ENCODE assay signal across 9 cellular contexts in genomic region chr11:67113231-67113721, GRCh38. TPM values are rescaled to one million over a fixed set of nuclear protein-coding genes. Genes with fewer than 3 reads are reported as not detected.
DNase-seq lines count a peak whose midpoint lies in the region; ATAC-seq and TF ChIP-seq lines count a peak whose summit lies in the region.
"Had no signal": no experiment of that assay in that cellular context is flagged by ENCODE, and none has a peak within 500 bp of the region (broad histone marks: within the 10 kb centered on the region; RNA-seq: fewer than 3 reads in every experiment).

No MANE protein-coding gene starts in this region.

- H3K4me1 Mint-ChIP-seq in T-cell (peaks cover 17 to 20% (median 18%) of the 10 kb centered on the region in 3 donors), CD14-positive monocyte (peaks cover 30% of the 10 kb centered on the region)
- H3K4me1 Mint-ChIP-seq in stimulated activated naive CD8-positive, alpha-beta T cell treated with anti-CD3 and anti-CD28 coated beads, Interleukin-15, amount 100 ng/mL, for 72 hours = peaks cover 21% of the 10 kb centered on the region

- TF ChIP-seq CTCF in CD14-positive monocyte (IDR thresholded peaks at IDR 0.05) = no peak

- H3K27ac Mint-ChIP-seq in T-cell (peak overlapping the region; percentile 79 to 80), CD14-positive monocyte (peak overlapping the region in 2 of 7 donors; percentile 71 to 73)
- peak overlapping the region; percentile 56 to 64 for H3K27ac Mint-ChIP-seq in stimulated activated naive CD8-positive, alpha-beta T cell treated with anti-CD3 and anti-CD28 coated beads, Interleukin-15, amount 100 ng/mL, for 72 hours
- H3K27ac Mint-ChIP-seq: T-helper 1 cell treated with Interleukin-12 subunit alpha and Interleukin-12 subunit beta and Interleukin-4 antibody, amounts not matched to agents 30 μg/mL and 1 μg/mL, for 36 hours had no signal

- H3K36me3 Mint-ChIP-seq in T-cell (no peaks in the 10 kb centered on the region), CD14-positive monocyte (no peaks in the 10 kb centered on the region)

- CTCF ChIA-PET in T-cell (lab: Charles Lee) = interaction anchor here in 1 of 2 donors (0.7 to 1.3 kb wide), 2 partner anchors 8 to 276 kb away, joined by 3 read pairs; no protein-coding TSS in a partner anchor

- no peaks in the 10 kb centered on the region for H3K9me3 Mint-ChIP-seq in T-cell
- no peaks in the 10 kb centered on the region for H3K9me3 Mint-ChIP-seq in stimulated activated naive CD8-positive, alpha-beta T cell treated with anti-CD3 and anti-CD28 coated beads, Interleukin-15, amount 100 ng/mL, for 72 hours
- no peaks in the 10 kb centered on the region for H3K9me3 Mint-ChIP-seq in CD14-positive monocyte
- H3K9me3 Mint-ChIP-seq: T-helper 1 cell treated with Interleukin-12 subunit alpha and Interleukin-12 subunit beta and Interleukin-4 antibody, amounts not matched to agents 30 μg/mL and 1 μg/mL, for 36 hours had no signal

- DNase-seq in activated gamma-delta T cell treated with Interleukin-2 at 50 U/mL for 16 hours = peak; percentile 43
- no peak for DNase-seq in activated gamma-delta T cell (lab: John Stamatoyannopoulos, UW)
- DNase-seq in T-cell = peak in 20 of 34 experiments; percentile 4 to 37 (median 18)
- peak in 1 of 2 donors; percentile 8 for DNase-seq in stimulated activated naive CD8-positive, alpha-beta T cell treated with anti-CD3 and anti-CD28 coated beads, Interleukin-15, amount 100 ng/mL, for 72 hours
- DNase-seq in hypothalamus (lab: John Stamatoyannopoulos, UW) = no peak
- DNase-seq in cortex of kidney (lab: John Stamatoyannopoulos, UW) = no peak
- DNase-seq in CD14-positive monocyte (ENCODE audit: low spot score) = no peak

- ATAC-seq in HG03045 (IDR thresholded peaks at IDR 0.05; ENCODE audit: unreplicated experiment) (peak; percentile 51), T-cell (replicated peaks in 1 of 4) (peak; percentile 24 to 63 (median 33))
- ATAC-seq in stimulated activated naive CD8-positive, alpha-beta T cell treated with anti-CD3 and anti-CD28 coated beads, Interleukin-15, amount 100 ng/mL, for 72 hours = peak; percentile 30

- POLR2A ChIA-PET in T-cell (lab: Charles Lee) = interaction anchor here in 1 of 2 donors (0.5 to 0.9 kb wide), 4 partner anchors 17 to 202 kb away, joined by 3 to 5 read pairs (median 4); no protein-coding TSS in a partner anchor

- H3K4me3 Mint-ChIP-seq in T-cell = peak overlapping the region in 1 of 3 donors; percentile 49
- peak overlapping the region; percentile 29 to 68 for H3K4me3 Mint-ChIP-seq in stimulated activated naive CD8-positive, alpha-beta T cell treated with anti-CD3 and anti-CD28 coated beads, Interleukin-15, amount 100 ng/mL, for 72 hours
- no peak overlapping the region for H3K4me3 Mint-ChIP-seq in CD14-positive monocyte
- H3K4me3 Mint-ChIP-seq: T-helper 1 cell treated with Interleukin-12 subunit alpha and Interleukin-12 subunit beta and Interleukin-4 antibody, amounts not matched to agents 30 μg/mL and 1 μg/mL, for 36 hours had no signal

- H3K27me3 Mint-ChIP-seq in T-cell (no peaks in the 10 kb centered on the region), CD14-positive monocyte (ENCODE audit: low read depth in 3 of 3) (peaks cover 0 to 6% (median 5%) of the 10 kb centered on the region in 3 donors)
- H3K27me3 Mint-ChIP-seq in stimulated activated naive CD8-positive, alpha-beta T cell treated with anti-CD3 and anti-CD28 coated beads, Interleukin-15, amount 100 ng/mL, for 72 hours = no peaks in the 10 kb centered on the region

- intact Hi-C loops in CD14-positive monocyte (cut with micrococcal nuclease) = no loop called here

RNA-seq across cellular contexts. Expression of gene KDM2A, which starts 5.8 kb away (rescaled TPM):
- 100 to 1,000 TPM; 157 to 333 (median 178) TPM for total RNA-seq in T-cell
- 1 to 10 TPM; 2.6 to 3.9 TPM for polyA plus RNA-seq in CD14-positive monocyte

RNA-seq across cellular contexts. Expression of gene RHOD, which starts 56.6 kb away (rescaled TPM):
- total RNA-seq in T-cell = under 1 TPM in 3 of 5 donors, not detected in 2; 0.59 to 0.88 (median 0.66) TPM
- polyA plus RNA-seq in CD14-positive monocyte = not detected

Comparison
In these comparisons a context has a peak if more than half of its experiments do, and no peak if none do; other contexts are left out.
1. DNase-seq: peak in activated gamma-delta T cell treated with Interleukin-2 at 50 U/mL for 16 hours (single experiment) and T-cell (20 of 34); none in activated gamma-delta T cell (single experiment), hypothalamus (0 of 51), cortex of kidney (single experiment) and CD14-positive monocyte (single experiment).
2. H3K4me3 Mint-ChIP-seq: peak in stimulated activated naive CD8-positive, alpha-beta T cell treated with anti-CD3 and anti-CD28 coated beads, Interleukin-15, amount 100 ng/mL, for 72 hours (2 of 2); none in CD14-positive monocyte (0 of 2).
3. Peak in every context shown above with its lines, with median percentiles within 50 percentile points of each other: ATAC-seq.